In the genomic region with DNA sequence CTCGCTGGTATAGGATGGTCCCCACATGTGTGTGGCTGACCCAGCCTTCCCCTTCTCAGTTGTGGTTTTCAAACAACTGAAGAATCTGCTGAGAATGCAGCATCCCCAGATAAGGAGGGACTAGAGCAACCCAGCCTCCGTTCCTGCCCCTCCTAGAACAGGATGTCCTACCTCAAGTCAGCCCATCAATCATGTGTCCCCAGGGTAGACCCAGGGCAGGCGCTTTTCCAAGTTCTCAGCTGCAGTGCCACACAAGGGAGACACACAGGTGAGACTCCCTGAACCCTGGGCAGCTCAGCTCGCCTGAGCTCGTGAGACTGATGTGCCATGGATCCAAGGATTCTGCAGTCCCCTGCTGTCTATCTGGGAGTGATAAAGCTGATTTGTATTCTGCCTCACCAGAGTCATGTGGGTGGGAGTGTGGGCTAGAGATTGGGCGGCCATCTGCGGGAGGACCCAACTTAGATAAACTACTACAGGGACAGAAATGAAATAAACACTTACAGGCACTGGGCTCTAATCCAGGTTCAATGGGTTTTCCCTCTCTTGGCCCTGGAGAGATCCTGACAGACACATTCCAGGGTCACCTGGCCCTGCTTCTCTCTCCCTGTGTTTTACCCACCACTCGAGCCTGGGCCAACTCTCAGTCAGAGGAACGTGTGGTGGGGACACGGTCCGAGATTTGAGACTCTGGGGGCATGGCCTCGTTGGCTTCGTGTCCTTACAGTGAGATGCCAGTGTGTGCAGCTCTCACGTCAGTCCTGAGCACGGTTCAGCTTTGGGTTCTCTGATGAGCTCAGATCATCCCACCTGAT, we compare ENCODE assay signal across 22 cellular contexts.
DNase-seq lines count a peak whose midpoint lies in the region; ATAC-seq, FAIRE-seq and TF ChIP-seq lines count a peak whose summit lies in the region.
"Had no signal": no experiment of that assay in that cellular context is flagged by ENCODE, and none has a peak within 500 bp of the region (broad histone marks: within the 10 kb centered on the region; RNA-seq: fewer than 3 reads in every experiment).

No MANE protein-coding gene starts in this region.

- POLR2A ChIA-PET in K562 (lab: Yijun Ruan, JAX) = no interaction called here

- H3K4me3 ChIP-seq in BLaER1 treated with 17β-estradiol and CSF1 and Interleukin-3, amounts not matched to agents 10 nM and 100 nM = no peak overlapping the region
- H3K4me3 ChIP-seq in K562 = no peak overlapping the region
- H3K4me3 ChIP-seq in osteoblast (ENCODE audit: insufficient read depth, low read length) = no peak overlapping the region
- no peak overlapping the region for H3K4me3 ChIP-seq in vagina
- H3K4me3 ChIP-seq: GM23248 had no signal

- intact Hi-C loops in K562 (cut with micrococcal nuclease) = no loop called here
- intact Hi-C loops in vagina (cut with DNase I) = no loop called here
- intact Hi-C loops in left cardiac atrium (cut with DNase I) = no loop called here

- TF ChIP-seq POLR2A in K562 (conservative IDR thresholded peaks at IDR 0.05) (no peak), vagina (IDR thresholded peaks at IDR 0.05) (no peak)

- no peaks in the 10 kb centered on the region for H4K20me1 ChIP-seq in BLaER1 treated with 17β-estradiol and CSF1 and Interleukin-3, amounts not matched to agents 10 nM and 100 nM
- no peaks in the 10 kb centered on the region; the same call in 1 of the 2 replicates for H4K20me1 ChIP-seq in K562 (replicated peaks; ENCODE audit: control insufficient read depth, insufficient read depth, low read length)
- no peaks in the 10 kb centered on the region for H4K20me1 ChIP-seq in osteoblast (ENCODE audit: insufficient read depth, low read length)

- 0 out of 4 replicates have a peak, but pooled peaks of 1 of the 2 experiments have one; percentile 7 for TF ChIP-seq RAD21 in K562 (CRISPR knock-in tag; conservative IDR thresholded peaks at IDR 0.05 in 1 of 2, IDR thresholded peaks at IDR 0.05 in 1 of 2)

- no peaks in the 10 kb centered on the region for H3K36me3 ChIP-seq in BLaER1 treated with 17β-estradiol and CSF1 and Interleukin-3, amounts not matched to agents 10 nM and 100 nM
- no peaks in the 10 kb centered on the region for H3K36me3 ChIP-seq in K562 (ENCODE audit: control insufficient read depth, insufficient read depth, low read length)
- no peaks in the 10 kb centered on the region for H3K36me3 ChIP-seq in osteoblast (ENCODE audit: insufficient read depth, low read length)
- H3K36me3 ChIP-seq in vagina = no peaks in the 10 kb centered on the region

- peak overlapping the region in 9 of 11 experiments; percentile 4 to 26 (median 23); a peak in 12 of 22 replicates for H3K4me2 ChIP-seq in BLaER1 treated with 17β-estradiol and CSF1 and Interleukin-3, amounts not matched to agents 10 nM and 100 nM
- H3K4me2 ChIP-seq in K562 (ENCODE audit: insufficient read depth, low read length) (0 out of 2 replicates have a peak overlapping the region, but pooled peaks have one; percentile 3), osteoblast (ENCODE audit: insufficient read depth, low read length) (no peak overlapping the region)
- H3K4me2 ChIP-seq: KMS-11 had no signal

- WGBS in K562 (ENCODE audit: insufficient coverage, low coverage, missing lambda C conversion rate) = 1% methylated on average over 15 of the region's 15 CpGs

- BruUV-seq in K562 (replicated peaks; lab: Mats Ljungman, UMichigan) = no TSS peak

- peaks cover 7 to 18% (median 9%) of the 10 kb centered on the region in 10 experiments; a peak in 16 of 20 replicates for H3K4me1 ChIP-seq in BLaER1 treated with 17β-estradiol and CSF1 and Interleukin-3, amounts not matched to agents 10 nM and 100 nM
- H3K4me1 ChIP-seq in K562 (replicated peaks in 1 of 2; ENCODE audit: control insufficient read depth in 2 of 2, insufficient read depth in 2 of 2, low read length in 2 of 2) = peaks cover 13 to 15% of the 10 kb centered on the region in 2 experiments; a peak in 4 of 5 replicates
- H3K4me1 ChIP-seq in osteoblast (ENCODE audit: insufficient read depth, low read length) = no peaks in the 10 kb centered on the region
- H3K4me1 ChIP-seq in vagina = peaks cover 15% of the 10 kb centered on the region

- ATAC-seq in K562 (peak; percentile 56), left cardiac atrium (no peak)

- H3K27ac ChIP-seq in BLaER1 treated with 17β-estradiol and CSF1 and Interleukin-3, amounts not matched to agents 10 nM and 100 nM = no peak overlapping the region
- H3K27ac ChIP-seq in K562 (ENCODE audit: extremely low read depth, low read depth, low read length) = no peak overlapping the region
- H3K27ac ChIP-seq in osteoblast (ENCODE audit: low read depth, low read length) = no peak overlapping the region
- H3K27ac ChIP-seq in vagina = peak overlapping the region; percentile 57
- H3K27ac ChIP-seq: GM23248, KMS-11, RWPE1 had no signal

- no peaks in the 10 kb centered on the region for H3K27me3 ChIP-seq in BLaER1 treated with 17β-estradiol and CSF1 and Interleukin-3, amounts not matched to agents 10 nM and 100 nM
- H3K27me3 ChIP-seq in K562 (ENCODE audit: control insufficient read depth in 2 of 2, insufficient read depth in 2 of 2, low read length in 2 of 2) = peaks cover 0 to 12% of the 10 kb centered on the region in 2 experiments; a peak in 2 of 5 replicates
- H3K27me3 ChIP-seq in osteoblast (ENCODE audit: insufficient read depth, low read length) = no peaks in the 10 kb centered on the region
- H3K27me3 ChIP-seq in vagina = no peaks in the 10 kb centered on the region

- TF ChIP-seq CTCF in K562 (IDR thresholded peaks at IDR 0.05 in 2 of 3, conservative IDR thresholded peaks at IDR 0.05 in 1 of 3; ENCODE audit: insufficient read depth in 2 of 3, low read depth in 1 of 3, low read length in 3 of 3) = no peak
- TF ChIP-seq CTCF in osteoblast (IDR thresholded peaks at IDR 0.05; ENCODE audit: extremely low read depth, low read depth, low read length) = no peak
- TF ChIP-seq CTCF in vagina (IDR thresholded peaks at IDR 0.05) = no peak

- H3K79me2 ChIP-seq in K562 (ENCODE audit: control insufficient read depth, insufficient read depth, low read length) = no peaks in the 10 kb centered on the region
- H3K79me2 ChIP-seq in osteoblast (ENCODE audit: insufficient read depth, low read length) = no peaks in the 10 kb centered on the region

- TF ChIP-seq EP300 in K562 (IDR thresholded peaks at IDR 0.05; ENCODE audit: low read length) = no peak; the same call in 1 of the 2 replicates

- no peak overlapping the region for H3K9ac ChIP-seq in BLaER1 treated with 17β-estradiol and CSF1 and Interleukin-3, amounts not matched to agents 10 nM and 100 nM
- H3K9ac ChIP-seq in K562 (ENCODE audit: insufficient read depth in 1 of 2, low read depth in 2 of 2, low read length in 2 of 2) = peak overlapping the region in 1 of 2 experiments; percentile 48; a peak in 1 of 4 replicates
- H3K9ac ChIP-seq: GM23248, KMS-11 had no signal

- no peak for FAIRE-seq in K562 (lab: Jason Lieb, UNC)
- FAIRE-seq: D721Med, GM18507 had no signal

- peaks cover 0 to 5% (median 0%) of the 10 kb centered on the region in 11 experiments; a peak in 1 of 22 replicates for H3K9me3 ChIP-seq in BLaER1 treated with 17β-estradiol and CSF1 and Interleukin-3, amounts not matched to agents 10 nM and 100 nM (replicated peaks in 1 of 11)
- no peaks in the 10 kb centered on the region for H3K9me3 ChIP-seq in K562 (replicated peaks; ENCODE audit: control insufficient read depth, insufficient read depth, low read depth, low read length)
- no peaks in the 10 kb centered on the region for H3K9me3 ChIP-seq in osteoblast (ENCODE audit: low read depth, low read length)
- H3K9me3 ChIP-seq in vagina = no peaks in the 10 kb centered on the region

- DNase-seq in K562 (ENCODE audit: extremely low read depth in 1 of 4, low spot score in 3 of 4) (peak in 1 of 4 experiments; percentile 38), osteoblast (ENCODE audit: insufficient read length, low spot score, missing footprints) (peak; percentile 58), vagina (ENCODE audit: extremely low spot score in 2 of 2) (no peak), NCI-H2029 (lab: John Stamatoyannopoulos, UW) (no peak), left cardiac atrium (no peak), 8988T (no peak)
- DNase-seq: CD4-positive, CD25-positive, alpha-beta regulatory T cell; GM23248; H7; HFFc6; IMR-90; MM.1S; NCI-H2029 treated with DMSO at 0.1 percent for 48 hours; NCI-H446 treated with DMSO at 0.1 percent for 48 hours; NCI-H526; NCI-H82; SHP77 had no signal

- CTCF ChIA-PET in K562 (lab: Yijun Ruan, JAX; ENCODE audit: low intra/inter-chr PET ratio) = no interaction called here

- H2AFZ ChIP-seq in K562 (ENCODE audit: low read depth, low read length) (no peak overlapping the region), osteoblast (ENCODE audit: low read length) (no peak overlapping the region)
- H2AFZ ChIP-seq: GM23248 had no signal

- in situ Hi-C loops in K562 (cut with MboI) = no loop called here

- no peaks in the 10 kb centered on the region for H3K9me1 ChIP-seq in K562 (ENCODE audit: control insufficient read depth, insufficient read depth, low read length)

TF ChIP-seq in K562, 482 proteins besides CTCF, POLR2A, EP300 and RAD21 (continues in another document):
- TF ChIP-seq JUND (IDR thresholded peaks at IDR 0.05; ENCODE audit: borderline replicate concordance, low read depth, low read length) = 0 out of 2 replicates have a peak, but pooled peaks have one; percentile 3
- no peak for TF ChIP-seq JUND (tag; IDR thresholded peaks at IDR 0.05; ENCODE audit: borderline replicate concordance, low read depth, low read length)
- no peak for TF ChIP-seq NFE2L1 (tag; IDR thresholded peaks at IDR 0.05; ENCODE audit: borderline replicate concordance, low read depth)
- TF ChIP-seq MTF1 (CRISPR knock-in tag; IDR thresholded peaks at IDR 0.05; ENCODE audit: borderline replicate concordance) = no peak
- TF ChIP-seq MEIS2 (IDR thresholded peaks at IDR 0.05; ENCODE audit: partially characterized antibody) = peak; percentile 69
- TF ChIP-seq PPARD (CRISPR knock-in tag; IDR thresholded peaks at IDR 0.05) = no peak
- no peak for TF ChIP-seq RBM17 (IDR thresholded peaks at IDR 0.05; ENCODE audit: borderline replicate concordance, low read depth, low read length)
- no peak for TF ChIP-seq SIN3A (IDR thresholded peaks at IDR 0.05; ENCODE audit: borderline replicate concordance in 2 of 2, control insufficient read depth in 1 of 2, low read depth in 2 of 2, low read length in 2 of 2)
- peak; percentile 25; the same call in 1 of the 2 replicates for TF ChIP-seq KLF16 (IDR thresholded peaks at IDR 0.05)
- TF ChIP-seq, protein P1, sequence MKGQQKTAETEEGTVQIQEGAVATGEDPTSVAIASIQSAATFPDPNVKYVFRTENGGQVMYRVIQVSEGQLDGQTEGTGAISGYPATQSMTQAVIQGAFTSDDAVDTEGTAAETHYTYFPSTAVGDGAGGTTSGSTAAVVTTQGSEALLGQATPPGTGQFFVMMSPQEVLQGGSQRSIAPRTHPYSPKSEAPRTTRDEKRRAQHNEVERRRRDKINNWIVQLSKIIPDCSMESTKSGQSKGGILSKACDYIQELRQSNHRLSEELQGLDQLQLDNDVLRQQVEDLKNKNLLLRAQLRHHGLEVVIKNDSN (CRISPR knock-in tag; IDR thresholded peaks at IDR 0.05) = 0 out of 2 replicates have a peak, but pooled peaks have one; percentile 26
- TF ChIP-seq ZNF347 (CRISPR knock-in tag; IDR thresholded peaks at IDR 0.05; ENCODE audit: low read depth) = no peak
- TF ChIP-seq ZNF668 (CRISPR knock-in tag; IDR thresholded peaks at IDR 0.05) = no peak
